ENCODE assay signal across 16 cellular contexts in the genomic region with DNA sequence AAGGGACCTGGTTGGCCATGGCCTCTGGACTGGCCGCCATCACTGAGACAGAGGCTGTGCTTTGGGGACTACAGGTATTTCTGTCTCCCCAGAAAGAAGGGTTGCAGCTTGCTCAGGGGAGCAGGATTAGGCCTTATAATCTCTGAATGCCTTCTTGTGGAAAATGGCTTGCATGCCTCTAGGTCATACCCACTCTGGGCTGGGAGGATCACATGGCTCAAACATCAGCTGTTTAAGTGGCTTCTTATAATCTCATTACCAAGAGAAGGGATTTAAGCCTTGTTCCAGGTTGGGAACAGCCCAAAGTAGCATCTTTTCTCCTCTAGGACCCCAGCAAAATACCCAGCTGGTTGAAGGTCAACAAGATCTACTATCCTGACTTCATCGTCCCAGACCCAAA.
"Had no signal": no experiment of that assay in that cellular context is flagged by ENCODE, and none has a peak within 500 bp of the region (broad histone marks: within the 10 kb centered on the region; RNA-seq: fewer than 3 reads in every experiment).

No MANE protein-coding gene starts in this region.

- H3K27ac Mint-ChIP-seq: activated CD4-positive, alpha-beta T cell treated with anti-CD3 and anti-CD28 coated beads, Interleukin-2, amount 10 ng/mL, durations not matched to agents 24 days and 14 days; activated naive CD4-positive, alpha-beta T cell treated with anti-CD3 and anti-CD28 coated beads for 36 hours; activated naive CD8-positive, alpha-beta T cell treated with anti-CD3 and anti-CD28 coated beads, Interleukin-2, amount 50 U/mL, for 24 hours; activated T-helper 2 cell treated with anti-CD3 and anti-CD28 coated beads, Interferon-gamma antibody, Interleukin-2, Interleukin-4, amounts not matched to agents 10 μg/mL and 5 μg/mL and 100 μg/mL, durations not matched to agents 14 hours and 24 hours and 36 hours had no signal

- DNase-seq: activated CD4-positive, alpha-beta T cell treated with anti-CD3 and anti-CD28 coated beads, Interleukin-2, amount 10 ng/mL, durations not matched to agents 24 days and 14 days; activated CD4-positive, CD25-positive, alpha-beta regulatory T cell; activated CD8-positive, alpha-beta memory T cell treated with anti-CD3 and anti-CD28 coated beads for 24 hours; activated naive CD4-positive, alpha-beta T cell treated with anti-CD3 and anti-CD28 coated beads for 36 hours; activated naive CD8-positive, alpha-beta T cell treated with anti-CD3 and anti-CD28 coated beads, Interleukin-2, amount 50 U/mL, for 24 hours; left ventricle myocardium inferior; mucosa of descending colon; ovary; stimulated activated CD4-positive, alpha-beta T cell treated with anti-CD3 and anti-CD28 coated beads, Interleukin-12 subunit alpha, Interleukin-12 subunit beta, amount 100 ng/mL, for 4 hours; stimulated activated CD4-positive, alpha-beta T cell treated with anti-CD3 and anti-CD28 coated beads, Interleukin-2, amount 100 ng/mL, for 24 hours; T-cell had no signal

- H2AFZ ChIP-seq: hepatocyte had no signal

- H3K36me3 ChIP-seq: ovary had no signal

- H3K4me3 Mint-ChIP-seq: activated CD4-positive, alpha-beta T cell treated with anti-CD3 and anti-CD28 coated beads, Interleukin-2, amount 10 ng/mL, durations not matched to agents 24 days and 14 days; activated naive CD4-positive, alpha-beta T cell treated with anti-CD3 and anti-CD28 coated beads for 36 hours; activated naive CD8-positive, alpha-beta T cell treated with anti-CD3 and anti-CD28 coated beads, Interleukin-2, amount 50 U/mL, for 24 hours; neural crest cell; T-cell had no signal

- H3K4me1 Mint-ChIP-seq: neural crest cell had no signal

- H3K27ac ChIP-seq: hepatocyte, left ventricle myocardium inferior, ovary, SK-N-MC, tibial nerve had no signal

- H3K4me2 ChIP-seq: hepatocyte had no signal

- ATAC-seq: activated naive CD8-positive, alpha-beta T cell treated with anti-CD3 and anti-CD28 coated beads, Interleukin-2, amount 50 U/mL, for 24 hours; mucosa of descending colon; T-cell had no signal

- H3K4me3 ChIP-seq: hepatocyte, left ventricle myocardium inferior, mucosa of descending colon, ovary, SK-N-MC, tibial nerve had no signal

- H3K9me3 Mint-ChIP-seq: activated CD4-positive, alpha-beta T cell treated with anti-CD3 and anti-CD28 coated beads, Interleukin-2, amount 10 ng/mL, durations not matched to agents 24 days and 14 days; activated naive CD4-positive, alpha-beta T cell treated with anti-CD3 and anti-CD28 coated beads for 36 hours; activated naive CD8-positive, alpha-beta T cell treated with anti-CD3 and anti-CD28 coated beads, Interleukin-2, amount 50 U/mL, for 24 hours; activated T-helper 2 cell treated with anti-CD3 and anti-CD28 coated beads, Interferon-gamma antibody, Interleukin-2, Interleukin-4, amounts not matched to agents 10 μg/mL and 5 μg/mL and 100 μg/mL, durations not matched to agents 14 hours and 24 hours and 36 hours; neural crest cell; T-cell had no signal

- H3K27me3 ChIP-seq: hepatocyte, ovary, tibial nerve had no signal

- H3K27me3 Mint-ChIP-seq: activated CD4-positive, alpha-beta T cell treated with anti-CD3 and anti-CD28 coated beads, Interleukin-2, amount 10 ng/mL, durations not matched to agents 24 days and 14 days; activated naive CD8-positive, alpha-beta T cell treated with anti-CD3 and anti-CD28 coated beads, Interleukin-2, amount 50 U/mL, for 24 hours; T-cell had no signal

- H3K9me3 ChIP-seq: left ventricle myocardium inferior, mucosa of descending colon, ovary, tibial nerve had no signal
